Comparison of ENCODE assay signal across 1 cellular context in the genomic region with DNA sequence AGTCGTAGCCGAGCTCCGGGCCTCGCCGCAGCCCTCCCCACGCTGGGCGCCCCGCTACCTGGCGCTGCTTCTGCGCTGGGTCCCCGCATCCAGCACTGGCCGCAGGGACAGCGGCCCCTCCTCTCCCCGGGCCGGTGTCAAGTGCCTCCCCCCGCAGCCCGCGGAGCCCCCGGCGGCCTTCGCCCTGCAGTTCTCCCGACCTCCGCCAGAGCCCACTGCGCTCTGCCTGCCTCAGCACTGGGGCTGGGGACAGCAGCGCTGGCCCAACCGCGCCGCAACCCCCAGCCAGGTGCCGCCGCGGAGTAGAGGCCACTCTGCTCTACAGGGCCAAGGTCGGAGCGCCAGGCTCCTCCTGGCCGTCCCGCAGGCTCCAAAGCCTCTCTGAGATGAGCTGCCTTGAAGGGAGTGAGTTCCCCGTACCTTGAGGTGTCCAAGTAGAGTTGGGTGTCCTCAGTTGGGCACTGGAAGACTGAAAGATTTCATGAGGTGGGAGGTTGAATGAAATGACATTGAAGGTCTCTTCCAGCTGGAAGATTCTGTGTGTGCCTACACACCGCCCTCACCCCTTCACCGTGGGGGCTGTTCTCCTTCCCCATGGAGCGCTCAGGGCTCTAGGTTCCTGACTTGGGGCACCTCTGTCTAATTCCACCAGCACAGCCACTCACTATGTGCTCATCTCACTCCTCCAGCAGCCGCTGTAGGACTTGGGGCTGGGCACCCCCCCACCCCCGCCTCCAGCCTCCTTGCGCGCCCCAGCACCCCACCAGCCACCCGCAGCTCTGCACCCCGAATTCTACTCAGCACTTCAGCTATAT.
TF ChIP-seq lines count a peak whose summit lies in the region.

No MANE protein-coding gene starts in this region.

TF ChIP-seq in HepG2, 621 proteins besides CTCF, POLR2A, EP300 and RAD21 (continued from another document and continues in another):
- TF ChIP-seq, protein P1, sequence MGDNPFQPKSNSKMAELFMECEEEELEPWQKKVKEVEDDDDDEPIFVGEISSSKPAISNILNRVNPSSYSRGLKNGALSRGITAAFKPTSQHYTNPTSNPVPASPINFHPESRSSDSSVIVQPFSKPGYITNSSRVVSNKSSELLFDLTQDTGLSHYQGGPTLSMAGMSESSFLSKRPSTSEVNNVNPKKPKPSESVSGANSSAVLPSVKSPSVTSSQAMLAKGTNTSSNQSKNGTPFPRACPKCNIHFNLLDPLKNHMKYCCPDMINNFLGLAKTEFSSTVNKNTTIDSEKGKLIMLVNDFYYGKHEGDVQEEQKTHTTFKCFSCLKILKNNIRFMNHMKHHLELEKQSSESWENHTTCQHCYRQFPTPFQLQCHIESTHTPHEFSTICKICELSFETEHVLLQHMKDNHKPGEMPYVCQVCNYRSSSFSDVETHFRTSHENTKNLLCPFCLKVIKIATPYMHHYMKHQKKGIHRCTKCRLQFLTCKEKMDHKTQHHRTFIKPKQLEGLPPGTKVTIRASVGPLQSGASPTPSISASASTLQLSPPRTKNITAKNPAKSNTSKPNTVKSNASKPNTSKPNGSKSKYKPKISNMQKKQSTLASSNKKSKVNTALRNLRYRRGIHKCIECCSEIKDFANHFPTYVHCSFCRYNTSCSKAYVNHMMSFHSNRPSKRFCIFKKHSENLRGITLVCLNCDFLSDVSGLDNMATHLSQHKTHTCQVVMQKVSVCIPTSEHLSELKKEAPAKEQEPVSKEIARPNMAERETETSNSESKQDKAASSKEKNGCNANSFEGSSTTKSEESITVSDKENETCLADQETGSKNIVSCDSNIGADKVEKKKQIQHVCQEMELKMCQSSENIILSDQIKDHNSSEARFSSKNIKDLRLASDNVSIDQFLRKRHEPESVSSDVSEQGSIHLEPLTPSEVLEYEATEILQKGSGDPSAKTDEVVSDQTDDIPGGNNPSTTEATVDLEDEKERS (CRISPR knock-in tag; IDR thresholded peaks at IDR 0.05) = 0 out of 2 replicates have a peak, but pooled peaks have one; percentile 44
- TF ChIP-seq, protein P2, sequence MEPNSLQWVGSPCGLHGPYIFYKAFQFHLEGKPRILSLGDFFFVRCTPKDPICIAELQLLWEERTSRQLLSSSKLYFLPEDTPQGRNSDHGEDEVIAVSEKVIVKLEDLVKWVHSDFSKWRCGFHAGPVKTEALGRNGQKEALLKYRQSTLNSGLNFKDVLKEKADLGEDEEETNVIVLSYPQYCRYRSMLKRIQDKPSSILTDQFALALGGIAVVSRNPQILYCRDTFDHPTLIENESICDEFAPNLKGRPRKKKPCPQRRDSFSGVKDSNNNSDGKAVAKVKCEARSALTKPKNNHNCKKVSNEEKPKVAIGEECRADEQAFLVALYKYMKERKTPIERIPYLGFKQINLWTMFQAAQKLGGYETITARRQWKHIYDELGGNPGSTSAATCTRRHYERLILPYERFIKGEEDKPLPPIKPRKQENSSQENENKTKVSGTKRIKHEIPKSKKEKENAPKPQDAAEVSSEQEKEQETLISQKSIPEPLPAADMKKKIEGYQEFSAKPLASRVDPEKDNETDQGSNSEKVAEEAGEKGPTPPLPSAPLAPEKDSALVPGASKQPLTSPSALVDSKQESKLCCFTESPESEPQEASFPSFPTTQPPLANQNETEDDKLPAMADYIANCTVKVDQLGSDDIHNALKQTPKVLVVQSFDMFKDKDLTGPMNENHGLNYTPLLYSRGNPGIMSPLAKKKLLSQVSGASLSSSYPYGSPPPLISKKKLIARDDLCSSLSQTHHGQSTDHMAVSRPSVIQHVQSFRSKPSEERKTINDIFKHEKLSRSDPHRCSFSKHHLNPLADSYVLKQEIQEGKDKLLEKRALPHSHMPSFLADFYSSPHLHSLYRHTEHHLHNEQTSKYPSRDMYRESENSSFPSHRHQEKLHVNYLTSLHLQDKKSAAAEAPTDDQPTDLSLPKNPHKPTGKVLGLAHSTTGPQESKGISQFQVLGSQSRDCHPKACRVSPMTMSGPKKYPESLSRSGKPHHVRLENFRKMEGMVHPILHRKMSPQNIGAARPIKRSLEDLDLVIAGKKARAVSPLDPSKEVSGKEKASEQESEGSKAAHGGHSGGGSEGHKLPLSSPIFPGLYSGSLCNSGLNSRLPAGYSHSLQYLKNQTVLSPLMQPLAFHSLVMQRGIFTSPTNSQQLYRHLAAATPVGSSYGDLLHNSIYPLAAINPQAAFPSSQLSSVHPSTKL (CRISPR knock-in tag; IDR thresholded peaks at IDR 0.05) = peak; percentile 79
- TF ChIP-seq CCDC6 (CRISPR knock-in tag; IDR thresholded peaks at IDR 0.05) = peak; percentile 73; the same call in 1 of the 2 replicates
- peak; percentile 75 for TF ChIP-seq TEAD3 (CRISPR knock-in tag; optimal IDR thresholded peaks at IDR 0.05; ENCODE audit: borderline replicate concordance)
- peak; percentile 95 for TF ChIP-seq SAP130 (CRISPR knock-in tag; IDR thresholded peaks at IDR 0.05; ENCODE audit: low read depth)
- TF ChIP-seq SRY (CRISPR knock-in tag; IDR thresholded peaks at IDR 0.05) = peak; percentile 87; the same call in 1 of the 2 replicates
- TF ChIP-seq, protein P3, sequence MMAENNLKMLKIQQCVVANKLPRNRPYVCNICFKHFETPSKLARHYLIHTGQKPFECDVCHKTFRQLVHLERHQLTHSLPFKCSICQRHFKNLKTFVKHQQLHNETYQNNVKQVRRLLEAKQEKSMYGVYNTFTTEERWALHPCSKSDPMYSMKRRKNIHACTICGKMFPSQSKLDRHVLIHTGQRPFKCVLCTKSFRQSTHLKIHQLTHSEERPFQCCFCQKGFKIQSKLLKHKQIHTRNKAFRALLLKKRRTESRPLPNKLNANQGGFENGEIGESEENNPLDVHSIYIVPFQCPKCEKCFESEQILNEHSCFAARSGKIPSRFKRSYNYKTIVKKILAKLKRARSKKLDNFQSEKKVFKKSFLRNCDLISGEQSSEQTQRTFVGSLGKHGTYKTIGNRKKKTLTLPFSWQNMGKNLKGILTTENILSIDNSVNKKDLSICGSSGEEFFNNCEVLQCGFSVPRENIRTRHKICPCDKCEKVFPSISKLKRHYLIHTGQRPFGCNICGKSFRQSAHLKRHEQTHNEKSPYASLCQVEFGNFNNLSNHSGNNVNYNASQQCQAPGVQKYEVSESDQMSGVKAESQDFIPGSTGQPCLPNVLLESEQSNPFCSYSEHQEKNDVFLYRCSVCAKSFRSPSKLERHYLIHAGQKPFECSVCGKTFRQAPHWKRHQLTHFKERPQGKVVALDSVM (CRISPR knock-in tag; IDR thresholded peaks at IDR 0.05) = peak; percentile 91
- 0 out of 2 replicates have a peak, but pooled peaks have one; percentile 64 for TF ChIP-seq ZNF253 (CRISPR knock-in tag; IDR thresholded peaks at IDR 0.05; ENCODE audit: borderline replicate concordance)
- TF ChIP-seq, protein P4, sequence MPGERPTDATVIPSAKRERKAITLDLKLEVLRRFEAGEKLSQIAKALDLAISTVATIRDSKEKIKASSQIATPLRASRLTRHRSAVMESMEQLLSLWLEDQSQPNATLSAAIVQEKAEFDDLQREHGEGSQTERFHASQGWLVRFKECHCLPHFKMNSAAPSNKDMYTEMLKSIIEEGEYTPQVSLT (CRISPR knock-in tag; IDR thresholded peaks at IDR 0.05; ENCODE audit: borderline replicate concordance, low read depth) = no peak
- TF ChIP-seq, protein P5, sequence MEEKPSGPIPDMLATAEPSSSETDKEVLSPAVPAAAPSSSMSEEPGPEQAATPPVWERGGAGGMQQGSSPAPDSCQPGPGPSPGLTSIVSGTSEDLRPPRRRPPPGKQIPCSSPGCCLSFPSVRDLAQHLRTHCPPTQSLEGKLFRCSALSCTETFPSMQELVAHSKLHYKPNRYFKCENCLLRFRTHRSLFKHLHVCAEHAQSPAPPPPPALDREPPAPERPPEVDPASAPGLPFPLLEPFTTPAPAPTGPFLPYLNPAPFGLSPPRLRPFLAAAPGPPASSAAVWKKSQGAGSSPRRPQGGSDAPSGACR (CRISPR knock-in tag; IDR thresholded peaks at IDR 0.05) = peak; percentile 72; the same call in 1 of the 2 replicates
- peak; percentile 92; the same call in 1 of the 2 replicates for TF ChIP-seq ZFP36L2 (CRISPR knock-in tag; IDR thresholded peaks at IDR 0.05)
- peak; percentile 78; the same call in 1 of the 2 replicates for TF ChIP-seq ZNF777 (CRISPR knock-in tag; IDR thresholded peaks at IDR 0.05)
- TF ChIP-seq, protein P6, sequence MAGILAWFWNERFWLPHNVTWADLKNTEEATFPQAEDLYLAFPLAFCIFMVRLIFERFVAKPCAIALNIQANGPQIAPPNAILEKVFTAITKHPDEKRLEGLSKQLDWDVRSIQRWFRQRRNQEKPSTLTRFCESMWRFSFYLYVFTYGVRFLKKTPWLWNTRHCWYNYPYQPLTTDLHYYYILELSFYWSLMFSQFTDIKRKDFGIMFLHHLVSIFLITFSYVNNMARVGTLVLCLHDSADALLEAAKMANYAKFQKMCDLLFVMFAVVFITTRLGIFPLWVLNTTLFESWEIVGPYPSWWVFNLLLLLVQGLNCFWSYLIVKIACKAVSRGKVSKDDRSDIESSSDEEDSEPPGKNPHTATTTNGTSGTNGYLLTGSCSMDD (CRISPR knock-in tag; IDR thresholded peaks at IDR 0.05) = no peak
- TF ChIP-seq ZNF510 (CRISPR knock-in tag; IDR thresholded peaks at IDR 0.05; ENCODE audit: low read depth) = no peak
- TF ChIP-seq, protein P7, sequence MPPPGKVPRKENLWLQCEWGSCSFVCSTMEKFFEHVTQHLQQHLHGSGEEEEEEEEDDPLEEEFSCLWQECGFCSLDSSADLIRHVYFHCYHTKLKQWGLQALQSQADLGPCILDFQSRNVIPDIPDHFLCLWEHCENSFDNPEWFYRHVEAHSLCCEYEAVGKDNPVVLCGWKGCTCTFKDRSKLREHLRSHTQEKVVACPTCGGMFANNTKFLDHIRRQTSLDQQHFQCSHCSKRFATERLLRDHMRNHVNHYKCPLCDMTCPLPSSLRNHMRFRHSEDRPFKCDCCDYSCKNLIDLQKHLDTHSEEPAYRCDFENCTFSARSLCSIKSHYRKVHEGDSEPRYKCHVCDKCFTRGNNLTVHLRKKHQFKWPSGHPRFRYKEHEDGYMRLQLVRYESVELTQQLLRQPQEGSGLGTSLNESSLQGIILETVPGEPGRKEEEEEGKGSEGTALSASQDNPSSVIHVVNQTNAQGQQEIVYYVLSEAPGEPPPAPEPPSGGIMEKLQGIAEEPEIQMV (CRISPR knock-in tag; IDR thresholded peaks at IDR 0.05; ENCODE audit: low read depth) = peak; percentile 75
- TF ChIP-seq MYNN (CRISPR knock-in tag; IDR thresholded peaks at IDR 0.05; ENCODE audit: low read depth) = peak; percentile 96
- TF ChIP-seq EHMT2 (IDR thresholded peaks at IDR 0.05; ENCODE audit: borderline replicate concordance, low read depth, low read length) = peak; percentile 66; the same call in 1 of the 2 replicates
- TF ChIP-seq ATAD3A (CRISPR knock-in tag; IDR thresholded peaks at IDR 0.05) = peak; percentile 96
- peak; percentile 79 for TF ChIP-seq NFKBIZ (CRISPR knock-in tag; IDR thresholded peaks at IDR 0.05)
- TF ChIP-seq GTF3A (CRISPR knock-in tag; conservative IDR thresholded peaks at IDR 0.05) = no peak; the same call in 1 of the 2 replicates
- TF ChIP-seq CEBPG (CRISPR knock-in tag; IDR thresholded peaks at IDR 0.05) = peak; percentile 45
- TF ChIP-seq IKZF1 (IDR thresholded peaks at IDR 0.05) = no peak
- TF ChIP-seq ISL2 (CRISPR knock-in tag; IDR thresholded peaks at IDR 0.05) = peak; percentile 85
- TF ChIP-seq, protein P8, sequence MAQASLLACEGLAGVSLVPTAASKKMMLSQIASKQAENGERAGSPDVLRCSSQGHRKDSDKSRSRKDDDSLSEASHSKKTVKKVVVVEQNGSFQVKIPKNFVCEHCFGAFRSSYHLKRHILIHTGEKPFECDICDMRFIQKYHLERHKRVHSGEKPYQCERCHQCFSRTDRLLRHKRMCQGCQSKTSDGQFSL (CRISPR knock-in tag; IDR thresholded peaks at IDR 0.05) = peak; percentile 69
- peak; percentile 62; the same call in 1 of the 2 replicates for TF ChIP-seq ZNF839 (CRISPR knock-in tag; IDR thresholded peaks at IDR 0.05; ENCODE audit: borderline replicate concordance)
- no peak for TF ChIP-seq DNMT3B (CRISPR knock-in tag; conservative IDR thresholded peaks at IDR 0.05)
- peak; percentile 83; the same call in 1 of the 2 replicates for TF ChIP-seq ZNF567 (CRISPR knock-in tag; IDR thresholded peaks at IDR 0.05; ENCODE audit: borderline replicate concordance)
- peak; percentile 95 for TF ChIP-seq HDAC2 (CRISPR knock-in tag; IDR thresholded peaks at IDR 0.05)
- 0 out of 2 replicates have a peak, but pooled peaks have one; percentile 62 for TF ChIP-seq ZNF644 (CRISPR knock-in tag; IDR thresholded peaks at IDR 0.05; ENCODE audit: low read depth)
- peak; percentile 83; the same call in 1 of the 2 replicates for TF ChIP-seq ZNF598 (CRISPR knock-in tag; IDR thresholded peaks at IDR 0.05; ENCODE audit: borderline replicate concordance)
- peak; percentile 93; the same call in 1 of the 2 replicates for TF ChIP-seq ZNF589 (CRISPR knock-in tag; conservative IDR thresholded peaks at IDR 0.05)
- peak; percentile 80; the same call in 1 of the 2 replicates for TF ChIP-seq ZNF547 (CRISPR knock-in tag; IDR thresholded peaks at IDR 0.05)
- TF ChIP-seq ZNF780A (CRISPR knock-in tag; IDR thresholded peaks at IDR 0.05) = 0 out of 2 replicates have a peak, but pooled peaks have one; percentile 12
- peak; percentile 80; the same call in 1 of the 2 replicates for TF ChIP-seq ZKSCAN8 (CRISPR knock-in tag; IDR thresholded peaks at IDR 0.05; ENCODE audit: borderline replicate concordance)
- TF ChIP-seq ZSCAN25 (CRISPR knock-in tag; IDR thresholded peaks at IDR 0.05) = peak; percentile 79; the same call in 1 of the 2 replicates
- peak; percentile 89 for TF ChIP-seq AKAP8 (CRISPR knock-in tag; IDR thresholded peaks at IDR 0.05)
- TF ChIP-seq ZNF12 (CRISPR knock-in tag; IDR thresholded peaks at IDR 0.05) = peak; percentile 88
- peak; percentile 35; the same call in 1 of the 2 replicates for TF ChIP-seq DPF2 (CRISPR knock-in tag; IDR thresholded peaks at IDR 0.05; ENCODE audit: borderline replicate concordance, low read depth)
- TF ChIP-seq, protein P9, sequence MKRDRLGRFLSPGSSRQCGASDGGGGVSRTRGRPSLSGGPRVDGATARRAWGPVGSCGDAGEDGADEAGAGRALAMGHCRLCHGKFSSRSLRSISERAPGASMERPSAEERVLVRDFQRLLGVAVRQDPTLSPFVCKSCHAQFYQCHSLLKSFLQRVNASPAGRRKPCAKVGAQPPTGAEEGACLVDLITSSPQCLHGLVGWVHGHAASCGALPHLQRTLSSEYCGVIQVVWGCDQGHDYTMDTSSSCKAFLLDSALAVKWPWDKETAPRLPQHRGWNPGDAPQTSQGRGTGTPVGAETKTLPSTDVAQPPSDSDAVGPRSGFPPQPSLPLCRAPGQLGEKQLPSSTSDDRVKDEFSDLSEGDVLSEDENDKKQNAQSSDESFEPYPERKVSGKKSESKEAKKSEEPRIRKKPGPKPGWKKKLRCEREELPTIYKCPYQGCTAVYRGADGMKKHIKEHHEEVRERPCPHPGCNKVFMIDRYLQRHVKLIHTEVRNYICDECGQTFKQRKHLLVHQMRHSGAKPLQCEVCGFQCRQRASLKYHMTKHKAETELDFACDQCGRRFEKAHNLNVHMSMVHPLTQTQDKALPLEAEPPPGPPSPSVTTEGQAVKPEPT (CRISPR knock-in tag; IDR thresholded peaks at IDR 0.05; ENCODE audit: low read depth) = peak; percentile 77; the same call in 1 of the 2 replicates
- no peak for TF ChIP-seq HOXA7 (CRISPR knock-in tag; IDR thresholded peaks at IDR 0.05)
- TF ChIP-seq ZNF761 (CRISPR knock-in tag; conservative IDR thresholded peaks at IDR 0.05) = peak; percentile 94
- peak; percentile 52; the same call in 1 of the 2 replicates for TF ChIP-seq ZNF263 (CRISPR knock-in tag; IDR thresholded peaks at IDR 0.05)
- TF ChIP-seq, protein P10, sequence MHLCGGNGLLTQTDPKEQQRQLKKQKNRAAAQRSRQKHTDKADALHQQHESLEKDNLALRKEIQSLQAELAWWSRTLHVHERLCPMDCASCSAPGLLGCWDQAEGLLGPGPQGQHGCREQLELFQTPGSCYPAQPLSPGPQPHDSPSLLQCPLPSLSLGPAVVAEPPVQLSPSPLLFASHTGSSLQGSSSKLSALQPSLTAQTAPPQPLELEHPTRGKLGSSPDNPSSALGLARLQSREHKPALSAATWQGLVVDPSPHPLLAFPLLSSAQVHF (CRISPR knock-in tag; IDR thresholded peaks at IDR 0.05) = peak; percentile 75
- TF ChIP-seq ZNF709 (CRISPR knock-in tag; IDR thresholded peaks at IDR 0.05) = peak; percentile 85
- peak; percentile 89 for TF ChIP-seq ZMYM4 (CRISPR knock-in tag; IDR thresholded peaks at IDR 0.05)
- TF ChIP-seq ZNF713 (CRISPR knock-in tag; IDR thresholded peaks at IDR 0.05) = no peak
